ENCODE assay signal across 11 cellular contexts in genomic region chr20:58897493-58897892, GRCh38. TPM values are rescaled to one million over a fixed set of nuclear protein-coding genes. Genes with fewer than 3 reads are reported as not detected.
DNase-seq lines count a peak whose midpoint lies in the region; ATAC-seq and TF ChIP-seq lines count a peak whose summit lies in the region.
"Had no signal": no experiment of that assay in that cellular context is flagged by ENCODE, and none has a peak within 500 bp of the region (broad histone marks: within the 10 kb centered on the region; RNA-seq: fewer than 3 reads in every experiment).

No MANE protein-coding gene starts in this region.

- H3K36me3 Mint-ChIP-seq in CD8-positive, alpha-beta memory T cell, result peaks cover 0 to 74% (median 9%) of the 10 kb centered on the region in 3 donors
- peaks cover 83% of the 10 kb centered on the region for H3K36me3 Mint-ChIP-seq in effector memory CD8-positive, alpha-beta T cell (ENCODE audit: insufficient read depth)
- H3K36me3 Mint-ChIP-seq in stimulated activated memory B cell treated with anti-CD40 and anti-IgM and Interleukin-4, amounts not matched to agents 10 μg/mL and 1 μg/mL and 100 μg/mL, for 72 hours, result peaks cover 54% of the 10 kb centered on the region

- CTCF ChIA-PET in CD8-positive, alpha-beta memory T cell (lab: Charles Lee), result no interaction called here

- no peak for ATAC-seq in effector memory CD8-positive, alpha-beta T cell (replicated peaks)
- ATAC-seq in HG03354 (IDR thresholded peaks at IDR 0.05; ENCODE audit: poor library complexity, severe bottlenecking, unreplicated experiment), result no peak
- ATAC-seq in left lobe of liver, result no peak
- ATAC-seq in stimulated activated memory B cell treated with anti-CD40 and anti-IgM and Interleukin-4, amounts not matched to agents 10 μg/mL and 1 μg/mL and 100 μg/mL, for 72 hours, result no peak
- ATAC-seq: foreskin keratinocyte, K562 had no signal

- DNase-seq in CD8-positive, alpha-beta memory T cell, result no peak
- peak; percentile 45 for DNase-seq in MV-4-11 (lab: John Stamatoyannopoulos, UW)
- no peak for DNase-seq in effector memory CD8-positive, alpha-beta T cell
- no peak for DNase-seq in left lobe of liver (ENCODE audit: low spot score)
- DNase-seq in DMS114 treated with DMSO at 0.1 percent for 48 hours (lab: John Stamatoyannopoulos, UW; ENCODE audit: unreplicated experiment), result no peak
- DNase-seq: foreskin keratinocyte, OCI-M1 had no signal

- H3K4me3 Mint-ChIP-seq in CD8-positive, alpha-beta memory T cell, result peak overlapping the region in 2 of 7 donors; percentile 13 to 38
- H3K4me3 Mint-ChIP-seq in effector memory CD8-positive, alpha-beta T cell, result no peak overlapping the region
- no peak overlapping the region for H3K4me3 Mint-ChIP-seq in stimulated activated memory B cell treated with anti-CD40 and anti-IgM and Interleukin-4, amounts not matched to agents 10 μg/mL and 1 μg/mL and 100 μg/mL, for 72 hours

- no peaks in the 10 kb centered on the region for H3K36me3 ChIP-seq in CD8-positive, alpha-beta memory T cell (ENCODE audit: insufficient read depth, low read length)
- H3K36me3 ChIP-seq in neutrophil, result peaks cover 34% of the 10 kb centered on the region

- H3K4me3 ChIP-seq in CD8-positive, alpha-beta memory T cell (ENCODE audit: low read length), result no peak overlapping the region
- H3K4me3 ChIP-seq in neutrophil (ENCODE audit: low read depth in 1 of 2, low read length in 1 of 2), result no peak overlapping the region
- H3K4me3 ChIP-seq: K562 had no signal

- H3K27ac ChIP-seq in CD8-positive, alpha-beta memory T cell (ENCODE audit: low read depth, low read length), result no peak overlapping the region
- peak overlapping the region; percentile 19 for H3K27ac ChIP-seq in neutrophil
- H3K27ac ChIP-seq: foreskin keratinocyte had no signal

- peaks cover 0 to 1% (median 0%) of the 10 kb centered on the region in 5 donors for H3K9me3 Mint-ChIP-seq in CD8-positive, alpha-beta memory T cell
- no peaks in the 10 kb centered on the region for H3K9me3 Mint-ChIP-seq in effector memory CD8-positive, alpha-beta T cell
- no peaks in the 10 kb centered on the region for H3K9me3 Mint-ChIP-seq in stimulated activated memory B cell treated with anti-CD40 and anti-IgM and Interleukin-4, amounts not matched to agents 10 μg/mL and 1 μg/mL and 100 μg/mL, for 72 hours

- peak overlapping the region in 7 of 8 donors; percentile 27 to 93 (median 80) for H3K27ac Mint-ChIP-seq in CD8-positive, alpha-beta memory T cell
- H3K27ac Mint-ChIP-seq in effector memory CD8-positive, alpha-beta T cell, result peak overlapping the region; percentile 58 to 86
- H3K27ac Mint-ChIP-seq in stimulated activated memory B cell treated with anti-CD40 and anti-IgM and Interleukin-4, amounts not matched to agents 10 μg/mL and 1 μg/mL and 100 μg/mL, for 72 hours, result no peak overlapping the region

- H3K9me3 ChIP-seq in CD8-positive, alpha-beta memory T cell (ENCODE audit: low read length), result no peaks in the 10 kb centered on the region
- H3K9me3 ChIP-seq in neutrophil, result no peaks in the 10 kb centered on the region

- no peak for TF ChIP-seq CTCF in neutrophil (IDR thresholded peaks at IDR 0.05)

- H3K27me3 Mint-ChIP-seq in CD8-positive, alpha-beta memory T cell, result peaks cover 0 to under 1% of the 10 kb centered on the region in 2 donors
- H3K27me3 Mint-ChIP-seq in effector memory CD8-positive, alpha-beta T cell, result no peaks in the 10 kb centered on the region
- H3K27me3 Mint-ChIP-seq in stimulated activated memory B cell treated with anti-CD40 and anti-IgM and Interleukin-4, amounts not matched to agents 10 μg/mL and 1 μg/mL and 100 μg/mL, for 72 hours, result no peaks in the 10 kb centered on the region

- POLR2A ChIA-PET in CD8-positive, alpha-beta memory T cell (lab: Charles Lee), result no interaction called here

- H3K27me3 ChIP-seq in CD8-positive, alpha-beta memory T cell (ENCODE audit: insufficient read depth, low read length, poor library complexity, severe bottlenecking), result no peaks in the 10 kb centered on the region
- no peaks in the 10 kb centered on the region for H3K27me3 ChIP-seq in neutrophil
- H3K27me3 ChIP-seq: foreskin keratinocyte had no signal

- peaks cover 85 to 95% (median 95%) of the 10 kb centered on the region in 3 donors for H3K4me1 Mint-ChIP-seq in CD8-positive, alpha-beta memory T cell
- peaks cover 57 to 83% of the 10 kb centered on the region in 2 donors for H3K4me1 Mint-ChIP-seq in effector memory CD8-positive, alpha-beta T cell (ENCODE audit: low read depth in 2 of 2)
- H3K4me1 Mint-ChIP-seq in stimulated activated memory B cell treated with anti-CD40 and anti-IgM and Interleukin-4, amounts not matched to agents 10 μg/mL and 1 μg/mL and 100 μg/mL, for 72 hours, result peaks cover 91% of the 10 kb centered on the region

- H3K4me1 ChIP-seq in CD8-positive, alpha-beta memory T cell (ENCODE audit: insufficient read depth, low read length), result peaks cover 34% of the 10 kb centered on the region
- H3K4me1 ChIP-seq in neutrophil (ENCODE audit: control insufficient read depth in 1 of 2, insufficient read depth in 1 of 2, low read depth in 1 of 2, low read length in 1 of 2), result peaks cover 32 to 33% of the 10 kb centered on the region in 2 experiments

RNA-seq across cellular contexts. Expression of gene GNAS, which starts 45.0 kb away (rescaled TPM):
- 100 to 1,000 TPM; 637 to 666 TPM for total RNA-seq in CD8-positive, alpha-beta memory T cell
- 218 TPM for polyA plus RNA-seq in CD8-positive, alpha-beta memory T cell
- total RNA-seq in left lobe of liver, result 305 TPM

RNA-seq across cellular contexts. Expression of gene GNAS-AS1, which starts 46.8 kb away (rescaled TPM):
- total RNA-seq in CD8-positive, alpha-beta memory T cell, result under 1 TPM; 0.55 to 0.68 TPM
- polyA plus RNA-seq in CD8-positive, alpha-beta memory T cell, result not detected
- 0.35 TPM for total RNA-seq in left lobe of liver
